26 cellular contexts compared by ENCODE assay signal in the genomic region with DNA sequence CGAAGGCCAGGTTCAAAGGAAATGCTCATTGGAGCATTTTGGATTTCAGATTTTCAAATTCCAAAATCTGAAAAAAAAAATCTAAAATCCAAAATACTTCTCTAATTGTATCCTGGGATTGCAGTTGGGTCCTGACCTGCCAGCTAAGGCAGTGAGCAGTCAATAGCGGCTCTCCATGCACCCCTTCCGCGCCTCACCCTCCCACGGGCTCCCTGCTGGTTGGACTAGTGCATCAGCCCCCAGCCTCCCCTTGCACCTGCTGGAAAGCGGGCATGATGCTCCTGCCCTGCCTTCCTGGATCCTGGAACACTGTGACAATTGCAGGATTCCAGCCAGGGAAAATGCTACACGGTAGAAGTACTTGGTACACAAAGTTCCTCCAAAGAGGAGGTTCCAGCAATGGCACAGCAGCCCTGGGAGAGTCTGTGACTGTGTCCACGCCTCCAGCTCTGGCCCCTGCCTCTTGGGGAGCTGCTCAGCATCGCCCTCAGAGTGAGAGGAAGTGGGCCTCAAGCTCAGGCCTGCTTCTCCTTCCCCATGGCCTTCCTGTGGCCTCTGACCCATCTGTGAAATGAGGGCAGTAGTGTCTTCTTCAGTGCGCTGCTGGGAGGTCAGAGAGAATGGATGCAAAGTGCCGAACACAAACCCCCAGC. TPM values are rescaled to one million over a fixed set of nuclear protein-coding genes. Genes with fewer than 3 reads are reported as not detected.
DNase-seq lines count a peak whose midpoint lies in the region; ATAC-seq and TF ChIP-seq lines count a peak whose summit lies in the region.
"Had no signal": no experiment of that assay in that cellular context is flagged by ENCODE, and none has a peak within 500 bp of the region (broad histone marks: within the 10 kb centered on the region; RNA-seq: fewer than 3 reads in every experiment).

No MANE protein-coding gene starts in this region.

- no peak overlapping the region for H3K27ac Mint-ChIP-seq in activated CD8-positive, alpha-beta memory T cell treated with anti-CD3 and anti-CD28 coated beads, Interleukin-2, amount 10 ng/mL, durations not matched to agents 7 days and 5 days
- H3K27ac Mint-ChIP-seq: activated CD4-positive, alpha-beta memory T cell treated with anti-CD3 and anti-CD28 coated beads, Interleukin-2, amount 10 ng/mL, durations not matched to agents 7 days and 5 days; activated T-cell treated with anti-CD3 and anti-CD28 coated beads, Interleukin-2, amount 50 U/mL, for 72 hours had no signal

- intact Hi-C loops in upper lobe of right lung (cut with DNase I): no loop called here
- intact Hi-C loops in left colon (cut with DNase I, micrococcal nuclease): no loop called here

- CTCF ChIA-PET in activated CD8-positive, alpha-beta memory T cell treated with anti-CD3 and anti-CD28 coated beads, Interleukin-2, amount 10 ng/mL, durations not matched to agents 7 days and 5 days (lab: Charles Lee): no interaction called here

- H3K4me3 ChIP-seq in upper lobe of right lung: no peak overlapping the region
- H3K4me3 ChIP-seq: ascending aorta, ovary had no signal

- no peak for TF ChIP-seq CTCF in upper lobe of right lung (IDR thresholded peaks at IDR 0.05)

- H3K4me1 ChIP-seq in upper lobe of right lung: no peaks in the 10 kb centered on the region
- H3K4me1 ChIP-seq: ascending aorta had no signal

- no peaks in the 10 kb centered on the region for H3K9me3 ChIP-seq in upper lobe of right lung
- H3K9me3 ChIP-seq: ascending aorta, ovary had no signal

- H3K9me3 Mint-ChIP-seq in activated CD8-positive, alpha-beta memory T cell treated with anti-CD3 and anti-CD28 coated beads, Interleukin-2, amount 10 ng/mL, durations not matched to agents 7 days and 5 days (ENCODE audit: low read depth): no peaks in the 10 kb centered on the region
- H3K9me3 Mint-ChIP-seq: activated CD4-positive, alpha-beta memory T cell treated with anti-CD3 and anti-CD28 coated beads, Interleukin-2, amount 10 ng/mL, durations not matched to agents 7 days and 5 days; activated naive CD4-positive, alpha-beta T cell treated with anti-CD3 and anti-CD28 coated beads, Interleukin-2, amount 50 U/mL, for 72 hours; activated T-cell treated with anti-CD3 and anti-CD28 coated beads, Interleukin-2, amount 50 U/mL, for 72 hours had no signal

- peak; percentile 22 for DNase-seq in activated CD8-positive, alpha-beta memory T cell treated with anti-CD3 and anti-CD28 coated beads, Interleukin-2, amount 50 U/mL, for 48 hours
- DNase-seq in activated CD8-positive, alpha-beta memory T cell treated with anti-CD3 and anti-CD28 coated beads, Interleukin-2, amount 10 ng/mL, durations not matched to agents 7 days and 5 days: no peak
- DNase-seq in NOMO-1 treated with dmso at 0.1 percent for 144 hours (lab: John Stamatoyannopoulos, UW; ENCODE audit: unreplicated experiment): peak; percentile 22
- DNase-seq in left lobe of liver (ENCODE audit: low spot score): no peak
- DNase-seq in upper lobe of right lung: no peak
- no peak for DNase-seq in left colon
- DNase-seq in pons (ENCODE audit: low spot score): no peak
- DNase-seq: ACHN; activated CD4-positive, alpha-beta memory T cell treated with anti-CD3 and anti-CD28 coated beads, Interleukin-2, amount 10 ng/mL, durations not matched to agents 7 days and 5 days; activated T-cell treated with anti-CD3 and anti-CD28 coated beads, Interleukin-2, amount 50 U/mL, for 72 hours; cerebellar nuclear complex; effector CD4-positive, alpha-beta T cell; H7; islet precursor cell; Karpas-422; NCI-H1092 treated with DMSO at 0.1 percent for 48 hours; NCI-H2107; OCI-M1; ovary; Right ventricle myocardium superior had no signal

- H3K4me3 Mint-ChIP-seq in activated CD8-positive, alpha-beta memory T cell treated with anti-CD3 and anti-CD28 coated beads, Interleukin-2, amount 10 ng/mL, durations not matched to agents 7 days and 5 days: no peak overlapping the region
- H3K4me3 Mint-ChIP-seq: activated CD4-positive, alpha-beta memory T cell treated with anti-CD3 and anti-CD28 coated beads, Interleukin-2, amount 10 ng/mL, durations not matched to agents 7 days and 5 days; activated T-cell treated with anti-CD3 and anti-CD28 coated beads, Interleukin-2, amount 50 U/mL, for 72 hours had no signal

- H3K27me3 Mint-ChIP-seq in activated CD8-positive, alpha-beta memory T cell treated with anti-CD3 and anti-CD28 coated beads, Interleukin-2, amount 10 ng/mL, durations not matched to agents 7 days and 5 days: peaks cover 1% of the 10 kb centered on the region

- H3K27me3 ChIP-seq in upper lobe of right lung: no peaks in the 10 kb centered on the region
- H3K27me3 ChIP-seq: ascending aorta, ovary had no signal

- no peaks in the 10 kb centered on the region for H3K36me3 ChIP-seq in upper lobe of right lung
- H3K36me3 ChIP-seq: ascending aorta, ovary had no signal

- ATAC-seq in activated CD8-positive, alpha-beta memory T cell treated with anti-CD3 and anti-CD28 coated beads, Interleukin-2, amount 10 ng/mL, durations not matched to agents 7 days and 5 days: no peak
- peak; percentile 47 for ATAC-seq in left lobe of liver
- peak; percentile 72 for ATAC-seq in upper lobe of right lung
- no peak for ATAC-seq in left colon
- no peak for ATAC-seq in GM19397 (IDR thresholded peaks at IDR 0.05; ENCODE audit: unreplicated experiment)
- ATAC-seq: activated naive CD4-positive, alpha-beta T cell treated with anti-CD3 and anti-CD28 coated beads, Interleukin-2, amount 50 U/mL, for 72 hours; activated T-cell treated with anti-CD3 and anti-CD28 coated beads, Interleukin-2, amount 50 U/mL, for 72 hours had no signal

- H3K27ac ChIP-seq in upper lobe of right lung: no peak overlapping the region
- H3K27ac ChIP-seq: ascending aorta, ovary had no signal

- H3K36me3 Mint-ChIP-seq in activated CD8-positive, alpha-beta memory T cell treated with anti-CD3 and anti-CD28 coated beads, Interleukin-2, amount 10 ng/mL, durations not matched to agents 7 days and 5 days: no peaks in the 10 kb centered on the region
- H3K36me3 Mint-ChIP-seq: activated naive CD4-positive, alpha-beta T cell treated with anti-CD3 and anti-CD28 coated beads, Interleukin-2, amount 50 U/mL, for 72 hours; CD14-positive monocyte had no signal

- no peaks in the 10 kb centered on the region for H3K4me1 Mint-ChIP-seq in activated CD8-positive, alpha-beta memory T cell treated with anti-CD3 and anti-CD28 coated beads, Interleukin-2, amount 10 ng/mL, durations not matched to agents 7 days and 5 days
- H3K4me1 Mint-ChIP-seq: activated CD4-positive, alpha-beta memory T cell treated with anti-CD3 and anti-CD28 coated beads, Interleukin-2, amount 10 ng/mL, durations not matched to agents 7 days and 5 days had no signal

RNA-seq across cellular contexts. Expression of a gene that starts 39.5 kb away (rescaled TPM):
- total RNA-seq in activated CD8-positive, alpha-beta memory T cell treated with anti-CD3 and anti-CD28 coated beads, Interleukin-2, amount 10 ng/mL, durations not matched to agents 7 days and 5 days: not detected
- total RNA-seq in left lobe of liver (not detected), upper lobe of right lung (not detected), left colon (under 1 TPM in 1 of 2 donors, not detected in 1; 0.25 TPM)
- total RNA-seq: activated CD4-positive, alpha-beta memory T cell treated with anti-CD3 and anti-CD28 coated beads, Interleukin-2, amount 10 ng/mL, durations not matched to agents 7 days and 5 days; activated naive CD4-positive, alpha-beta T cell treated with anti-CD3 and anti-CD28 coated beads, Interleukin-2, amount 50 U/mL, for 72 hours; activated T-cell treated with anti-CD3 and anti-CD28 coated beads, Interleukin-2, amount 50 U/mL, for 72 hours; ascending aorta; lung microvascular endothelial cell; Right ventricle myocardium superior; T-helper 1 cell treated with Interleukin-12 subunit alpha and Interleukin-12 subunit beta and Interleukin-4 antibody, amounts not matched to agents 30 ng/mL and 1 ng/mL, for 36 hours had no signal

RNA-seq across cellular contexts. Expression of a gene that starts 59.7 kb away (rescaled TPM):
- not detected for total RNA-seq in activated CD8-positive, alpha-beta memory T cell treated with anti-CD3 and anti-CD28 coated beads, Interleukin-2, amount 10 ng/mL, durations not matched to agents 7 days and 5 days
- not detected for total RNA-seq in left lobe of liver
- total RNA-seq in upper lobe of right lung: not detected
- total RNA-seq in left colon: 1 to 10 TPM; 4.2 to 4.6 TPM
- total RNA-seq: activated CD4-positive, alpha-beta memory T cell treated with anti-CD3 and anti-CD28 coated beads, Interleukin-2, amount 10 ng/mL, durations not matched to agents 7 days and 5 days; activated naive CD4-positive, alpha-beta T cell treated with anti-CD3 and anti-CD28 coated beads, Interleukin-2, amount 50 U/mL, for 72 hours; activated T-cell treated with anti-CD3 and anti-CD28 coated beads, Interleukin-2, amount 50 U/mL, for 72 hours; ascending aorta; lung microvascular endothelial cell; ovary; T-helper 1 cell treated with Interleukin-12 subunit alpha and Interleukin-12 subunit beta and Interleukin-4 antibody, amounts not matched to agents 30 ng/mL and 1 ng/mL, for 36 hours had no signal

Comparison
In these comparisons a context has a peak if more than half of its experiments do, and no peak if none do; other contexts are left out.
1. DNase-seq: peak in activated CD8-positive, alpha-beta memory T cell treated with anti-CD3 and anti-CD28 coated beads, Interleukin-2, amount 50 U/mL, for 48 hours (single experiment) and NOMO-1 treated with dmso at 0.1 percent for 144 hours (single experiment); none in activated CD8-positive, alpha-beta memory T cell treated with anti-CD3 and anti-CD28 coated beads, Interleukin-2, amount 10 ng/mL, durations not matched to agents 7 days and 5 days (single experiment), left lobe of liver (single experiment), upper lobe of right lung (single experiment), left colon (0 of 2) and pons (single experiment).
2. ATAC-seq: peak in left lobe of liver (single experiment) and upper lobe of right lung (single experiment); none in activated CD8-positive, alpha-beta memory T cell treated with anti-CD3 and anti-CD28 coated beads, Interleukin-2, amount 10 ng/mL, durations not matched to agents 7 days and 5 days (single experiment), left colon (single experiment) and GM19397 (single experiment).